Comparison of ENCODE assay signal across 10 cellular contexts in genomic region chr3:45992820-45993219, GRCh38. TPM values are rescaled to one million over a fixed set of nuclear protein-coding genes. Genes with fewer than 3 reads are reported as not detected.
DNase-seq lines count a peak whose midpoint lies in the region; ATAC-seq and TF ChIP-seq lines count a peak whose summit lies in the region.
"Had no signal": no experiment of that assay in that cellular context is flagged by ENCODE, and none has a peak within 500 bp of the region (broad histone marks: within the 10 kb centered on the region; RNA-seq: fewer than 3 reads in every experiment).

No MANE protein-coding gene starts in this region.

- POLR2A ChIA-PET in activated CD4-positive, alpha-beta memory T cell treated with anti-CD3 and anti-CD28 coated beads for 36 hours (lab: Charles Lee) = interaction anchor here (1.2 to 4.9 kb wide), 4 partner anchors 12 to 24 kb away, joined by 4 to 20 read pairs (median 8); no protein-coding TSS in a partner anchor

- peaks cover 65% of the 10 kb centered on the region for H3K79me2 ChIP-seq in GM23338 (replicated peaks; ENCODE audit: insufficient read depth)

- intact Hi-C loops in activated CD4-positive, alpha-beta memory T cell treated with anti-CD3 and anti-CD28 coated beads for 36 hours (cut with micrococcal nuclease) = loop anchor here (1.0 kb wide), 2 partner anchors 12 to 50 kb away; partner anchors contain the start of gene CXCR6
- intact Hi-C loops in lower lobe of right lung (cut with DNase I) = no loop called here

- H3K27ac Mint-ChIP-seq in GM23338 = no peak overlapping the region; the same call in 1 of the 2 replicates
- peak overlapping the region; percentile 75 for H3K27ac Mint-ChIP-seq in activated CD4-positive, alpha-beta memory T cell treated with anti-CD3 and anti-CD28 coated beads for 36 hours

- no peaks in the 10 kb centered on the region; the same call in 2 of the 3 replicates for H3K9me3 Mint-ChIP-seq in GM23338
- H3K9me3 Mint-ChIP-seq in activated CD4-positive, alpha-beta memory T cell treated with anti-CD3 and anti-CD28 coated beads for 36 hours = no peaks in the 10 kb centered on the region

- no peak overlapping the region for H2AFZ ChIP-seq in GM23338

- H3K27ac ChIP-seq in GM23338 (ENCODE audit: low read depth) = no peak overlapping the region
- peak overlapping the region; percentile 26 for H3K27ac ChIP-seq in lower lobe of right lung

- no peak for TF ChIP-seq CTCF in AG09309 (IDR thresholded peaks at IDR 0.05; ENCODE audit: control insufficient read depth, insufficient read depth, low read depth, low read length, missing control alignments)
- no peak for TF ChIP-seq CTCF in GM23338 (conservative IDR thresholded peaks at IDR 0.05; ENCODE audit: low read depth in 2 of 2)
- TF ChIP-seq CTCF in lower lobe of right lung (IDR thresholded peaks at IDR 0.05) = no peak

- H3K4me3 ChIP-seq in AG09309 (ENCODE audit: control insufficient read depth, low read depth, low read length) = no peak overlapping the region
- H3K4me3 ChIP-seq in GM23338 = 0 out of 2 replicates have a peak overlapping the region, but pooled peaks have one; percentile 14
- no peak overlapping the region for H3K4me3 ChIP-seq in lower lobe of right lung
- H3K4me3 ChIP-seq: tibial nerve had no signal

- H3K36me3 Mint-ChIP-seq in GM23338 (ENCODE audit: low read depth) = no peaks in the 10 kb centered on the region; the same call in 2 of the 3 replicates
- H3K36me3 Mint-ChIP-seq in activated CD4-positive, alpha-beta memory T cell treated with anti-CD3 and anti-CD28 coated beads for 36 hours = peaks cover 13% of the 10 kb centered on the region

- no peaks in the 10 kb centered on the region for H3K36me3 ChIP-seq in GM23338 (ENCODE audit: insufficient read depth)
- H3K36me3 ChIP-seq in lower lobe of right lung = no peaks in the 10 kb centered on the region
- H3K36me3 ChIP-seq: tibial nerve had no signal

- H3K4me2 ChIP-seq in GM23338 = peak overlapping the region; percentile 64

- no peaks in the 10 kb centered on the region for H3F3A ChIP-seq in GM23338 (replicated peaks; ENCODE audit: low read depth)

- H3K27me3 ChIP-seq in GM23338 (ENCODE audit: insufficient read depth) = peaks cover 7% of the 10 kb centered on the region; the same call in 1 of the 2 replicates
- H3K27me3 ChIP-seq in lower lobe of right lung (ENCODE audit: low read depth) = no peaks in the 10 kb centered on the region
- H3K27me3 ChIP-seq: tibial nerve had no signal

- peaks cover 34% of the 10 kb centered on the region for H3K4me1 Mint-ChIP-seq in GM23338
- peaks cover 71% of the 10 kb centered on the region for H3K4me1 Mint-ChIP-seq in activated CD4-positive, alpha-beta memory T cell treated with anti-CD3 and anti-CD28 coated beads for 36 hours (ENCODE audit: low read depth)

- H3K27me3 Mint-ChIP-seq in GM23338 (ENCODE audit: insufficient read depth, low read depth, poor library complexity) = peaks cover 10% of the 10 kb centered on the region
- no peaks in the 10 kb centered on the region for H3K27me3 Mint-ChIP-seq in activated CD4-positive, alpha-beta memory T cell treated with anti-CD3 and anti-CD28 coated beads for 36 hours

- H3K4me1 ChIP-seq in GM23338 (ENCODE audit: insufficient read depth) (peaks cover 28% of the 10 kb centered on the region), lower lobe of right lung (peaks cover 76% of the 10 kb centered on the region)

- H3K4me3 Mint-ChIP-seq in GM23338 = peak overlapping the region; percentile 8; the same call in 1 of the 3 replicates
- H3K4me3 Mint-ChIP-seq in activated CD4-positive, alpha-beta memory T cell treated with anti-CD3 and anti-CD28 coated beads for 36 hours = peak overlapping the region; percentile 48

- H3K9me3 ChIP-seq in lower lobe of right lung = no peaks in the 10 kb centered on the region
- H3K9me3 ChIP-seq: tibial nerve had no signal

- H4K20me1 ChIP-seq in GM23338 (replicated peaks; ENCODE audit: insufficient read depth) = no peaks in the 10 kb centered on the region; the same call in none of the 2 replicates

- DNase-seq in AG09309 (ENCODE audit: low read depth) (peak; percentile 92), GM23338 (ENCODE audit: low spot score) (peak; percentile 46), lower lobe of right lung (no peak), COR-L47 (lab: John Stamatoyannopoulos, UW) (no peak), NCI-H1436 (lab: John Stamatoyannopoulos, UW) (no peak)
- no peak for DNase-seq in activated CD4-positive, alpha-beta memory T cell treated with anti-CD3 and anti-CD28 coated beads for 36 hours
- DNase-seq: activated CD4-positive, alpha-beta T cell treated with anti-CD3 and anti-CD28 coated beads for 1 hour had no signal

- CTCF ChIA-PET in activated CD4-positive, alpha-beta memory T cell treated with anti-CD3 and anti-CD28 coated beads for 36 hours (lab: Charles Lee) = interaction anchor here (0.6 to 4.5 kb wide), 2 partner anchors 31 to 85 kb away, joined by 3 to 19 read pairs; no protein-coding TSS in a partner anchor

- ATAC-seq in GM23338 (no peak), lower lobe of right lung (no peak), GM18909 (IDR thresholded peaks at IDR 0.05; ENCODE audit: poor library complexity, unreplicated experiment) (no peak), HG03135 (IDR thresholded peaks at IDR 0.05; ENCODE audit: unreplicated experiment) (no peak)

- H3K9me2 ChIP-seq in GM23338 (ENCODE audit: insufficient read depth) = no peaks in the 10 kb centered on the region

RNA-seq across cellular contexts. Expression of gene FYCO1, which starts 2.8 kb away (rescaled TPM):
- 17.2 and 19.1 TPM in 2 replicates for total RNA-seq in GM23338 (2014; rRNA removed; shearing (Covaris generic))
- polyA plus RNA-seq in GM23338 (2016; fragmentation: Nextera tagmentation; extraction: Ambion mirVana) = 3.8 and 4.5 TPM in 2 replicates
- 10 to 100 TPM; 13.7 to 14.0 TPM for total RNA-seq in activated CD4-positive, alpha-beta memory T cell treated with anti-CD3 and anti-CD28 coated beads for 36 hours
- 40.9 TPM for total RNA-seq in lower lobe of right lung

RNA-seq across cellular contexts. Expression of gene XCR1, which starts 34.5 kb away (rescaled TPM):
- not detected in 2 replicates for total RNA-seq in GM23338 (2014; rRNA removed; shearing (Covaris generic))
- not detected in 2 replicates for polyA plus RNA-seq in GM23338 (2016; fragmentation: Nextera tagmentation; extraction: Ambion mirVana)
- total RNA-seq in activated CD4-positive, alpha-beta memory T cell treated with anti-CD3 and anti-CD28 coated beads for 36 hours = under 1 TPM in 1 of 2 experiments, not detected in 1; 0.05 TPM
- total RNA-seq in lower lobe of right lung = 0.32 TPM
- total RNA-seq: tibial nerve had no signal

RNA-seq across cellular contexts. Expression of gene CXCR6, which starts 49.6 kb away (rescaled TPM):
- not detected in 2 replicates for total RNA-seq in GM23338 (2014; rRNA removed; shearing (Covaris generic))
- 0.10 and 0.24 TPM in 2 replicates for polyA plus RNA-seq in GM23338 (2016; fragmentation: Nextera tagmentation; extraction: Ambion mirVana)
- total RNA-seq in activated CD4-positive, alpha-beta memory T cell treated with anti-CD3 and anti-CD28 coated beads for 36 hours = 1 to 10 TPM; 4.0 TPM
- 4.3 TPM for total RNA-seq in lower lobe of right lung

Comparison
In these comparisons a context has a peak if more than half of its experiments do, and no peak if none do; other contexts are left out.
1. DNase-seq: peak in AG09309 (single experiment) and GM23338 (single experiment); none in activated CD4-positive, alpha-beta memory T cell treated with anti-CD3 and anti-CD28 coated beads for 36 hours (single experiment), lower lobe of right lung (single experiment), COR-L47 (single experiment) and NCI-H1436 (single experiment).